ENCODE assay signal across 11 cellular contexts in genomic region chr1:224675589-224675988, GRCh38. TPM values are rescaled to one million over a fixed set of nuclear protein-coding genes. Genes with fewer than 3 reads are reported as not detected.
"Had no signal": no experiment of that assay in that cellular context is flagged by ENCODE, and none has a peak within 500 bp of the region (broad histone marks: within the 10 kb centered on the region; RNA-seq: fewer than 3 reads in every experiment).

No MANE protein-coding gene starts in this region.

- H3K4me1 ChIP-seq: ascending aorta, suprapubic skin, upper lobe of right lung had no signal

- H3K27ac Mint-ChIP-seq: activated CD4-positive, alpha-beta memory T cell treated with anti-CD3 and anti-CD28 coated beads for 36 hours; activated naive CD8-positive, alpha-beta T cell treated with anti-CD3 and anti-CD28 coated beads, Interleukin-2, amount 50 U/mL, for 24 hours had no signal

- H3K27ac ChIP-seq: ascending aorta, dorsolateral prefrontal cortex, suprapubic skin, upper lobe of right lung had no signal

- H3K36me3 Mint-ChIP-seq: activated CD4-positive, alpha-beta memory T cell treated with anti-CD3 and anti-CD28 coated beads for 36 hours had no signal

- DNase-seq: activated CD4-positive, alpha-beta memory T cell treated with anti-CD3 and anti-CD28 coated beads for 36 hours; activated naive CD8-positive, alpha-beta T cell treated with anti-CD3 and anti-CD28 coated beads, Interleukin-2, amount 50 U/mL, for 24 hours; activated T-cell treated with anti-CD3 and anti-CD28 coated beads, Interleukin-2, amount 50 U/mL, for 48 hours; dorsolateral prefrontal cortex; glutamatergic neuron; stimulated activated CD4-positive, alpha-beta T cell treated with anti-CD3 and anti-CD28 coated beads, Interleukin-2, amount 100 ng/mL, for 48 hours; stimulated activated naive CD8-positive, alpha-beta T cell treated with anti-CD3 and anti-CD28 coated beads, Interleukin-15, Interleukin-2, amounts not matched to agents 100 U/mL and 50 U/mL, for 24 hours; upper lobe of right lung had no signal

- ATAC-seq: activated naive CD8-positive, alpha-beta T cell treated with anti-CD3 and anti-CD28 coated beads, Interleukin-2, amount 50 U/mL, for 24 hours; esophagus mucosa; stimulated activated naive CD8-positive, alpha-beta T cell treated with anti-CD3 and anti-CD28 coated beads, Interleukin-15, Interleukin-2, amounts not matched to agents 100 U/mL and 50 U/mL, for 24 hours; upper lobe of right lung had no signal

- H3K27me3 Mint-ChIP-seq: activated CD4-positive, alpha-beta memory T cell treated with anti-CD3 and anti-CD28 coated beads for 36 hours; activated naive CD8-positive, alpha-beta T cell treated with anti-CD3 and anti-CD28 coated beads, Interleukin-2, amount 50 U/mL, for 24 hours had no signal

- H3K4me1 Mint-ChIP-seq: activated naive CD8-positive, alpha-beta T cell treated with anti-CD3 and anti-CD28 coated beads, Interleukin-2, amount 50 U/mL, for 24 hours had no signal

- H3K4me3 Mint-ChIP-seq: activated CD4-positive, alpha-beta memory T cell treated with anti-CD3 and anti-CD28 coated beads for 36 hours; activated naive CD8-positive, alpha-beta T cell treated with anti-CD3 and anti-CD28 coated beads, Interleukin-2, amount 50 U/mL, for 24 hours had no signal

- H3K9me3 Mint-ChIP-seq: activated CD4-positive, alpha-beta memory T cell treated with anti-CD3 and anti-CD28 coated beads for 36 hours; activated naive CD8-positive, alpha-beta T cell treated with anti-CD3 and anti-CD28 coated beads, Interleukin-2, amount 50 U/mL, for 24 hours had no signal

- H3K27me3 ChIP-seq: ascending aorta, dorsolateral prefrontal cortex, suprapubic skin, upper lobe of right lung had no signal

RNA-seq across cellular contexts. Expression of gene CNIH3, which starts 59.5 kb away (rescaled TPM):
- total RNA-seq: ascending aorta had no signal
